ENCODE assay signal across 7 cellular contexts in the genomic region with DNA sequence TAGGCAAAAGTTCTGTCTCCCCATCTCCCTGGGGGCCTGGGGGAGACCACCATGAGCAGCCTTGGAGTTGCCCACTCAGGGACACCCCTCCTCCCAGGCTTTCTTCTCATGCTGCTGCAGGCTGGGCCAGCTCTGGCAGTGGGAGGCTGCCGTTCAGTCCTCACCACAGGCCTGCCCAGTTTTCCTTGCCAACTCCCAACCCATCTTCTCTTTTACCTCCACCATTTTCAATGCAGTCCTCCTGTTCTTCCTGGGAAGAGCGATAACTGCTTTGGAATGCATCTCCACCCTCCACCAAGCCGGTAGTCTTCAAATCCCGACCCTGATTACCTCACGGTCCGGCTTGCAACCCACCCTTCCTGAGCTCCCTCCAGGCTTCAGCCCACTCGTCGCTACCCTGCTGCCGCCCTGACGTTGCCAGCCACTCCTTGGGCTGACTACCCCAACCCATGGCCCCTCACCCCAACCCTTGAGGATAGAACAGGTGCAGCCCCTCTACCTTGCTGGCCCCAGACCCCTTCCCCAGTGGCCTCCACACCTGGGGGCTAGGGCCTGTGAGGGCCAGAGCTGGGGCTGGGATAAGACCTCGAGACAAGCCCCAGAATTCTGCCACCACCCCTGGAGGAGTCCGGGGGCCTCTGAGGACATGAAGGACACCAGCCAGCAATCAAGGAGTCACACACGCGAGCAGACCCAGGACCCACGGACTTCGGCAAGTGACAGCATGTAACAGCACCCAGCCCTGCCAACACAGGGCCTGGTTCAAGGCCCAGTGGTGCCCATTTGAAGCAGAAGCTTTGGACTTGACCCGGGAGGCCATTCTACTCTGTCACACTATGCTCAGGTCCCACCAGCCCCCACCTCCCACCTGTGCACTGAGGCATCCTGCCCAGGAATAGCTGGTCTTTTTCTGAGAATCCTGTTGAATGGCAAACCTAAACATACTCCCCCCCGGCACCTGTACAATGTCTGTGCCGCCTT. TPM values are rescaled to one million over a fixed set of nuclear protein-coding genes. Genes with fewer than 3 reads are reported as not detected.
A peak's percentile ranks its signal among the peaks of the same experiment; 100 is the strongest.
DNase-seq lines count a peak whose midpoint lies in the region; TF ChIP-seq lines count a peak whose summit lies in the region.

No MANE protein-coding gene starts in this region.

- H3K4me2 ChIP-seq in hepatocyte = peak overlapping the region; percentile 59
- no peak overlapping the region for H3K4me2 ChIP-seq in Karpas-422 (ENCODE audit: low read depth, low read length, poor library complexity, severe bottlenecking)

- no peaks in the 10 kb centered on the region for H3K9me3 ChIP-seq in HUES6 (ENCODE audit: control insufficient read depth, insufficient read depth, low read depth, low read length)
- no peaks in the 10 kb centered on the region for H3K9me3 ChIP-seq in hepatocyte (ENCODE audit: low read depth)
- H3K9me3 ChIP-seq in suprapubic skin = no peaks in the 10 kb centered on the region
- no peaks in the 10 kb centered on the region for H3K9me3 ChIP-seq in Karpas-422 (ENCODE audit: low read length)

- WGBS in adipose tissue, 3 donors = 66 to 86% (median 74%) methylated on average over 19 of the region's 19 CpGs
- WGBS in hepatocyte (ENCODE audit: low lambda C conversion rate, missing lambda C conversion rate) = 85% methylated on average over 17 of the region's 19 CpGs
- 52% methylated on average over 17 of the region's 19 CpGs for whole genome bisulfite sequencing in suprapubic skin

- H4K20me1 ChIP-seq in hepatocyte (ENCODE audit: insufficient read depth, poor library complexity, severe bottlenecking) (peaks cover 87% of the 10 kb centered on the region), Karpas-422 (ENCODE audit: insufficient read depth, low read depth, low read length) (peaks cover 74% of the 10 kb centered on the region)

- no peak for TF ChIP-seq POLR2A in suprapubic skin (IDR thresholded peaks at IDR 0.05)

- H3K27me3 ChIP-seq in HUES6 (ENCODE audit: control insufficient read depth, insufficient read depth, low read length) (no peaks in the 10 kb centered on the region), hepatocyte (no peaks in the 10 kb centered on the region), suprapubic skin (no peaks in the 10 kb centered on the region), Karpas-422 (ENCODE audit: low read length) (no peaks in the 10 kb centered on the region)

- H3K27ac ChIP-seq in HUES6 (ENCODE audit: low read depth, low read length) (peak overlapping the region; percentile 26; the same call in 1 of the 2 replicates), adipose tissue (ENCODE audit: low read depth, low read length) (peak overlapping the region; percentile 55), hepatocyte (peak overlapping the region; percentile 79), suprapubic skin (peak overlapping the region; percentile 83), Karpas-422 (ENCODE audit: low read length) (no peak overlapping the region)

- DNase-seq in hepatocyte (ENCODE audit: low spot score) (no peak), suprapubic skin (ENCODE audit: low spot score in 2 of 2) (peak in 1 of 2 donors; percentile 62), GM03348 (ENCODE audit: low spot score) (no peak), Karpas-422 (no peak), SW480 (ENCODE audit: low spot score) (no peak)

- H3K79me2 ChIP-seq in hepatocyte = peaks cover 100% of the 10 kb centered on the region
- H3K79me2 ChIP-seq in Karpas-422 (ENCODE audit: low read length) = peaks cover 99% of the 10 kb centered on the region

- no peak for TF ChIP-seq EP300 in suprapubic skin (IDR thresholded peaks at IDR 0.05)

- H3K9me2 ChIP-seq in hepatocyte (replicated peaks; ENCODE audit: insufficient read depth) (no peaks in the 10 kb centered on the region), Karpas-422 (replicated peaks; ENCODE audit: insufficient read depth, low read length) (no peaks in the 10 kb centered on the region)

- H2AFZ ChIP-seq in hepatocyte (no peak overlapping the region), Karpas-422 (ENCODE audit: low read length) (no peak overlapping the region)

- H3K4me1 ChIP-seq in HUES6 (ENCODE audit: control insufficient read depth, insufficient read depth, low read length) (peaks cover 75% of the 10 kb centered on the region), hepatocyte (ENCODE audit: insufficient read depth) (peaks cover 24% of the 10 kb centered on the region), suprapubic skin (peaks cover 90% of the 10 kb centered on the region), Karpas-422 (ENCODE audit: low read length) (no peaks in the 10 kb centered on the region)

- H3K36me3 ChIP-seq in HUES6 (ENCODE audit: control insufficient read depth, insufficient read depth, low read length) = peaks cover 89% of the 10 kb centered on the region
- H3K36me3 ChIP-seq in hepatocyte (replicated peaks; ENCODE audit: insufficient read depth, low read depth) = no peaks in the 10 kb centered on the region
- H3K36me3 ChIP-seq in suprapubic skin = peaks cover 39% of the 10 kb centered on the region
- peaks cover 12% of the 10 kb centered on the region for H3K36me3 ChIP-seq in Karpas-422 (ENCODE audit: insufficient read depth, low read length)

- no peak overlapping the region for H3K4me3 ChIP-seq in HUES6 (ENCODE audit: low read depth, low read length)
- H3K4me3 ChIP-seq in hepatocyte = no peak overlapping the region
- H3K4me3 ChIP-seq in suprapubic skin = no peak overlapping the region
- no peak overlapping the region for H3K4me3 ChIP-seq in Karpas-422 (ENCODE audit: low read length)

- TF ChIP-seq CTCF in hepatocyte (IDR thresholded peaks at IDR 0.05; ENCODE audit: poor library complexity) (no peak), suprapubic skin (IDR thresholded peaks at IDR 0.05) (no peak)

- no peak overlapping the region for H3K9ac ChIP-seq in HUES6 (ENCODE audit: low read length)
- no peak overlapping the region for H3K9ac ChIP-seq in Karpas-422 (ENCODE audit: low read length)

RNA-seq across cellular contexts. Expression of gene WDR1, which starts 9.2 kb away (rescaled TPM):
- polyA plus RNA-seq in adipose tissue (100 to 1,000 TPM in 1 of 3 donors, 10 to 100 TPM in 2; 52.1 to 153 (median 90.1) TPM), hepatocyte (177 and 179 TPM in 2 replicates)
- total RNA-seq in hepatocyte (169 and 176 TPM in 2 replicates), suprapubic skin (100 to 1,000 TPM; 113 to 126 (median 117) TPM)
- 67.5 and 116 TPM in 2 replicates for total RNA-seq in Karpas-422 (2014; rRNA removed; shearing (Covaris generic); ENCODE audit: low replicate concordance)
